Comparison of ENCODE assay signal across 14 cellular contexts in genomic region chrX:154720067-154720466, GRCh38.
"Had no signal": no experiment of that assay in that cellular context is flagged by ENCODE, and none has a peak within 500 bp of the region (broad histone marks: within the 10 kb centered on the region; RNA-seq: fewer than 3 reads in every experiment).

No MANE protein-coding gene starts in this region.

- H3K9me3 ChIP-seq: gastroesophageal sphincter, left lung, mucosa of descending colon, sigmoid colon, testis had no signal

- H3K4me3 Mint-ChIP-seq: nephron had no signal

- H3K9me3 Mint-ChIP-seq: activated B cell treated with CpG ODN at 0.5 μM for 24 hours; activated T-cell treated with anti-CD3 and anti-CD28 coated beads, Interleukin-2, amount 50 U/mL, for 4 hours; stimulated activated naive CD8-positive, alpha-beta T cell treated with anti-CD3 and anti-CD28 coated beads, Interleukin-15, amount 100 ng/mL, for 72 hours; T-helper 1 cell treated with Interleukin-12 subunit alpha and Interleukin-12 subunit beta and Interleukin-4 antibody, amounts not matched to agents 30 μg/mL and 1 μg/mL, for 36 hours had no signal

- DNase-seq: activated B cell treated with CpG ODN at 0.5 μM for 24 hours; activated CD4-positive, alpha-beta T cell treated with anti-CD3 and anti-CD28 coated beads, Interleukin-2, amount 50 U/mL, for 1 hour; aorta; dorsolateral prefrontal cortex; islet precursor cell; left lung; mucosa of descending colon; sigmoid colon; testis had no signal

- H3K36me3 ChIP-seq: gastroesophageal sphincter, left lung, sigmoid colon had no signal

- H3K27ac ChIP-seq: gastroesophageal sphincter, sigmoid colon, testis had no signal

- H3K27me3 ChIP-seq: gastroesophageal sphincter, left lung, sigmoid colon, testis had no signal

- H3K4me1 ChIP-seq: testis had no signal

- H3K27me3 Mint-ChIP-seq: activated B cell treated with CpG ODN at 0.5 μM for 24 hours; stimulated activated naive CD8-positive, alpha-beta T cell treated with anti-CD3 and anti-CD28 coated beads, Interleukin-15, amount 100 ng/mL, for 72 hours had no signal

- H3K27ac Mint-ChIP-seq: nephron had no signal

- H3K4me3 ChIP-seq: dorsolateral prefrontal cortex, gastroesophageal sphincter, left lung, mucosa of descending colon, sigmoid colon, testis had no signal
